16 cellular contexts compared by ENCODE assay signal in the genomic region with DNA sequence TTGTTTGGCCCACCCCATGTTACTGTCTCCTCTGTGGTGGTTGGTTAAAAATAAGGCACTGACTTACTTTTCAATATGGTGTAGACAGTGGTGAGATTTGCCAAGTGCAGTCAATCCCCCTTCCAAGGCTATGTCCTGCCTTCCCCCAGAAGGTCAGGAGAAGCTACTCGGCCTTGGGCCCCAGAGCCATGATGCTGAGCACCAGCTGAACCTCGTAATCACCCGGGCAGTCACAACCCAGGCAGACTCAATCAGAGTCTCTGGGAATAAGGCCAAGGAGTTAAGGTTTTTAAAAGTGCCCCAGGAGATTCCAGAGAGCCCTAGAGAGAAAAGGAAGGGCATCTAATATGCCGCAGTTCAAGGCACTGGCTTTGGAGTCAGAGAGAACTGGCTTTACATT. TPM values are rescaled to one million over a fixed set of nuclear protein-coding genes. Genes with fewer than 3 reads are reported as not detected.
A peak's percentile ranks its signal among the peaks of the same experiment; 100 is the strongest.
DNase-seq lines count a peak whose midpoint lies in the region; ATAC-seq and TF ChIP-seq lines count a peak whose summit lies in the region.
"Had no signal": no experiment of that assay in that cellular context is flagged by ENCODE, and none has a peak within 500 bp of the region (broad histone marks: within the 10 kb centered on the region; RNA-seq: fewer than 3 reads in every experiment).

No MANE protein-coding gene starts in this region.

- BruUV-seq in PC-9 (replicated peaks; lab: Mats Ljungman, UMichigan), result no TSS peak

- H3K4me1 ChIP-seq in left ventricle myocardium inferior, result peaks cover 49% of the 10 kb centered on the region
- peaks cover 7% of the 10 kb centered on the region for H3K4me1 ChIP-seq in psoas muscle
- no peaks in the 10 kb centered on the region for H3K4me1 ChIP-seq in PC-9 (replicated peaks; ENCODE audit: insufficient read depth)
- no peaks in the 10 kb centered on the region for H3K4me1 ChIP-seq in vagina
- H3K4me1 ChIP-seq: HAP-1 had no signal

- 36 to 54% (median 39%) methylated on average over 4 of the region's 4 CpGs for WGBS in psoas muscle, 3 donors

- no peaks in the 10 kb centered on the region for H3K27me3 ChIP-seq in left ventricle myocardium inferior (ENCODE audit: low read depth)
- no peaks in the 10 kb centered on the region for H3K27me3 ChIP-seq in psoas muscle (ENCODE audit: insufficient read depth in 3 of 3, low read length in 2 of 3)
- peaks cover 17% of the 10 kb centered on the region for H3K27me3 ChIP-seq in PC-9 (ENCODE audit: insufficient read depth, low read depth)
- no peaks in the 10 kb centered on the region for H3K27me3 ChIP-seq in vagina

- DNase-seq in left ventricle myocardium inferior (no peak), cardiac septum (ENCODE audit: low spot score) (no peak), myocyte (ENCODE audit: low read depth) (peak; percentile 56), psoas muscle (no peak), PC-9 (no peak), vagina (ENCODE audit: extremely low spot score in 2 of 2) (no peak)
- DNase-seq: Caco-2; CD4-positive, alpha-beta memory T cell; DMS153; DND-41; GOT3; HFFc6 had no signal

- POLR2A ChIA-PET in PC-9 (lab: Charles Lee; ENCODE audit: unreplicated experiment), result no interaction called here

- H3K4me2 ChIP-seq in PC-9, result no peak overlapping the region

- H3K4me3 ChIP-seq in left ventricle myocardium inferior (no peak overlapping the region), psoas muscle (no peak overlapping the region), PC-9 (no peak overlapping the region), vagina (no peak overlapping the region)
- H3K4me3 ChIP-seq: HAP-1 had no signal

- H4K20me1 ChIP-seq in PC-9 (ENCODE audit: insufficient read depth), result no peaks in the 10 kb centered on the region

- intact Hi-C loops in left ventricle myocardium inferior (cut with micrococcal nuclease), result no loop called here
- intact Hi-C loops in cardiac septum (cut with DNase I), result no loop called here
- intact Hi-C loops in psoas muscle (cut with DNase I), result no loop called here
- intact Hi-C loops in PC-9 (cut with micrococcal nuclease; ENCODE audit: unreplicated experiment), result no loop called here
- intact Hi-C loops in vagina (cut with DNase I), result loop anchor here (10.0 kb wide), 1 partner anchor 301 kb away; no protein-coding TSS in a partner anchor

- H3F3A ChIP-seq in PC-9 (ENCODE audit: insufficient read depth, low read depth), result peaks cover 3% of the 10 kb centered on the region; the same call in 1 of the 2 replicates

- H3K9me2 ChIP-seq in PC-9 (ENCODE audit: insufficient read depth), result no peaks in the 10 kb centered on the region

- peak overlapping the region; percentile 76 for H3K27ac ChIP-seq in left ventricle myocardium inferior (replicated peaks)
- H3K27ac ChIP-seq in psoas muscle, result peak overlapping the region; percentile 92
- H3K27ac ChIP-seq in PC-9, result no peak overlapping the region
- no peak overlapping the region for H3K27ac ChIP-seq in vagina

- no peak for ATAC-seq in psoas muscle

- peaks cover 16% of the 10 kb centered on the region for H3K9me3 ChIP-seq in left ventricle myocardium inferior (replicated peaks)
- peaks cover 4% of the 10 kb centered on the region for H3K9me3 ChIP-seq in psoas muscle
- H3K9me3 ChIP-seq in PC-9 (ENCODE audit: insufficient read depth, low read depth), result no peaks in the 10 kb centered on the region; the same call in 1 of the 2 replicates
- no peaks in the 10 kb centered on the region for H3K9me3 ChIP-seq in vagina

- no peak for TF ChIP-seq POLR2A in vagina (IDR thresholded peaks at IDR 0.05)

- TF ChIP-seq CTCF in left ventricle myocardium inferior (IDR thresholded peaks at IDR 0.05; ENCODE audit: borderline replicate concordance) (no peak), psoas muscle (IDR thresholded peaks at IDR 0.05) (no peak), PC-9 (conservative IDR thresholded peaks at IDR 0.05) (no peak), vagina (IDR thresholded peaks at IDR 0.05) (no peak)

- CTCF ChIA-PET in PC-9 (lab: Charles Lee), result no interaction called here

- no peak overlapping the region for H2AFZ ChIP-seq in PC-9

- H3K36me3 ChIP-seq in left ventricle myocardium inferior, result peaks cover 50% of the 10 kb centered on the region
- H3K36me3 ChIP-seq in psoas muscle (ENCODE audit: insufficient read depth in 1 of 2, low read depth in 1 of 2), result peaks cover 7 to 94% of the 10 kb centered on the region in 2 donors
- H3K36me3 ChIP-seq in PC-9 (ENCODE audit: low read depth), result no peaks in the 10 kb centered on the region
- no peaks in the 10 kb centered on the region for H3K36me3 ChIP-seq in vagina
- H3K36me3 ChIP-seq: HAP-1 had no signal

- H3K79me2 ChIP-seq in PC-9 (ENCODE audit: low read depth), result no peaks in the 10 kb centered on the region

RNA-seq across cellular contexts. Expression of gene MYO18B, which starts 23.8 kb away (rescaled TPM):
- 163 TPM for total RNA-seq in left ventricle myocardium inferior
- total RNA-seq in cardiac septum, result 254 TPM
- total RNA-seq in myocyte, result 165 and 251 TPM in 2 replicates
- polyA plus RNA-seq in myocyte (2012), result 73.3 TPM
- total RNA-seq in psoas muscle, result 100 to 1,000 TPM; 273 to 434 (median 349) TPM
- polyA plus RNA-seq in psoas muscle, result 100 to 1,000 TPM in 2 of 3 donors, 10 to 100 TPM in 1; 79.3 to 224 (median 109) TPM
- total RNA-seq in PC-9 (2021), result not detected in 2 replicates
- total RNA-seq in vagina, result not detected
- total RNA-seq: A172, A673 had no signal
- polyA plus RNA-seq: BJ had no signal

Comparison
In these comparisons a context has a peak if more than half of its experiments do, and no peak if none do; other contexts are left out.
1. H3K27ac ChIP-seq: peak in left ventricle myocardium inferior (single experiment) and psoas muscle (single experiment); none in PC-9 (single experiment) and vagina (single experiment).
2. RNA of gene MYO18B, which starts 23.8 kb away (total RNA-seq): 273 to 434 TPM in psoas muscle, 254 TPM in cardiac septum (single experiment), 165 to 251 TPM in myocyte and 163 TPM in left ventricle myocardium inferior (single experiment); not detected in PC-9 and not detected in vagina (single experiment); every median in the first group is over 100 times any median in the second.